7 cellular contexts compared by ENCODE assay signal in the genomic region with DNA sequence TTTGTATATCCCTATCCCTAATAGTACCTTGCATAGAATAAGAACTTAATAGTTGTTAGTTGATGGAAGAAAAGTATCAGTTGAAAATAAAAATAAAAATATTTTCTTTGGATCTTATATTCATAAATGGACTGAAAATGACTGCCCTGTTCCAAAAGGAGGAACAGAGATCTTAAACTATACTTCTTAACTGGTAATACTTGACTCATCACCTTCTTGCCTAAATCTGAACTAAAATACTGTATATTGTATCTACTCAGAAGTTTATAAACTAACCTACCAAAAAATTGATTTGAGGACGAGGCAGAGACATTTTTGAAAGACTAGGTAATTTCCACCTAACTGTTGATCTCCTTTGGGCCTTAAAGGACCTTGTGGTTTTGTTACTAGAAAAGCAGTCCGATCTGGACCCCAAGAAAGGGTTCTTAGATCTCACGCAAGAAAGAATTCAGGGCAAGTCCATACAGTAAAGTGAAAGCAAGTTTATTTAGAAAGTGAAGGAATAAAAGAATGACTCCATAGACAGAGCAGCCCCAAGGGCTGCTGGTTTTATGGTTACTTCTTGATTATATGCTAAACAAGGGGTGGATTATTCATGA.
DNase-seq lines count a peak whose midpoint lies in the region; ATAC-seq and TF ChIP-seq lines count a peak whose summit lies in the region.
"Not testable (repeated sequence)": the region's sequence is repeated elsewhere in the genome, so short reads cannot be mapped to it uniquely, and the experiment has no call there.

No MANE protein-coding gene starts in this region.

- not testable (repeated sequence) for H3K36me3 ChIP-seq in breast epithelium; muscle layer of duodenum (ENCODE audit: control insufficient read depth in 1 of 2, insufficient read depth in 2 of 2, low read length in 2 of 2); spleen

- not testable (repeated sequence) for H3K9me3 ChIP-seq in breast epithelium; muscle layer of duodenum (ENCODE audit: control insufficient read depth in 1 of 2, low read length in 2 of 2); spleen

- WGBS in spleen, 5 donors, result 72 to 86% (median 76%) methylated on average over 3 of the region's 3 CpGs

- H3K4me3 Mint-ChIP-seq in activated CD4-positive, alpha-beta T cell treated with anti-CD3 and anti-CD28 coated beads for 36 hours, result not testable (repeated sequence)

- not testable (repeated sequence) for H3K36me3 Mint-ChIP-seq in activated CD4-positive, alpha-beta T cell treated with anti-CD3 and anti-CD28 coated beads for 36 hours (ENCODE audit: low read depth)

- H3K27ac ChIP-seq in breast epithelium (peak overlapping the region; percentile 26 to 57), muscle layer of duodenum (ENCODE audit: low read length) (peak overlapping the region; percentile 51), spleen (peak overlapping the region in 6 of 8 donors; percentile 46 to 62 (median 54))

- not testable (repeated sequence) for H3K4me1 Mint-ChIP-seq in activated CD4-positive, alpha-beta T cell treated with anti-CD3 and anti-CD28 coated beads for 36 hours

- H3K27me3 Mint-ChIP-seq in activated CD4-positive, alpha-beta T cell treated with anti-CD3 and anti-CD28 coated beads for 36 hours, result not testable (repeated sequence)

- not testable (repeated sequence) for ATAC-seq in activated CD4-positive, alpha-beta T cell treated with anti-CD3 and anti-CD28 coated beads for 36 hours

- not testable (repeated sequence) for H3K9me3 Mint-ChIP-seq in activated CD4-positive, alpha-beta T cell treated with anti-CD3 and anti-CD28 coated beads for 36 hours (ENCODE audit: low read depth)

- DNase-seq in GM13976 (ENCODE audit: low spot score) (peak; percentile 3), MV-4-11 (lab: John Stamatoyannopoulos, UW) (peak; percentile 46), fibroblast of peridontal ligament (ENCODE audit: extremely low read depth) (peak; percentile 62)
- DNase-seq in activated CD4-positive, alpha-beta T cell treated with anti-CD3 and anti-CD28 coated beads for 36 hours; breast epithelium (ENCODE audit: low spot score in 2 of 2); spleen: not testable (repeated sequence)

- TF ChIP-seq CTCF in GM13976 (IDR thresholded peaks at IDR 0.05; ENCODE audit: borderline replicate concordance, control extremely low read depth, extremely low read depth, insufficient read depth, missing control alignments); breast epithelium (IDR thresholded peaks at IDR 0.05); spleen (IDR thresholded peaks at IDR 0.05 in 8 of 11, conservative IDR thresholded peaks at IDR 0.05 in 3 of 11): not testable (repeated sequence)

- H3K27ac Mint-ChIP-seq in activated CD4-positive, alpha-beta T cell treated with anti-CD3 and anti-CD28 coated beads for 36 hours, result peak overlapping the region; percentile 15

- H3K27me3 ChIP-seq in breast epithelium; muscle layer of duodenum (ENCODE audit: low read depth, low read length); spleen (replicated peaks in 1 of 7): not testable (repeated sequence)

- in situ Hi-C loops in GM13976 (cut with MboI; ENCODE audit: low sequenced_read_pairs, unreplicated experiment), result not testable (repeated sequence)

- TF ChIP-seq POLR2A in breast epithelium (IDR thresholded peaks at IDR 0.05); spleen (IDR thresholded peaks at IDR 0.05): not testable (repeated sequence)

- CTCF ChIA-PET in activated CD4-positive, alpha-beta T cell treated with anti-CD3 and anti-CD28 coated beads for 36 hours (lab: Charles Lee), result not testable (repeated sequence)

- H3K4me3 ChIP-seq in breast epithelium; muscle layer of duodenum (ENCODE audit: low read depth in 1 of 2, low read length in 2 of 2); spleen: not testable (repeated sequence)

- POLR2A ChIA-PET in activated CD4-positive, alpha-beta T cell treated with anti-CD3 and anti-CD28 coated beads for 36 hours (lab: Charles Lee), result not testable (repeated sequence)

- intact Hi-C loops in activated CD4-positive, alpha-beta T cell treated with anti-CD3 and anti-CD28 coated beads for 36 hours (cut with DNase I, micrococcal nuclease); breast epithelium (cut with DNase I; ENCODE audit: low total_unique reads); spleen (cut with DNase I; ENCODE audit: low total_unique reads): not testable (repeated sequence)

- not testable (repeated sequence) for H3K4me1 ChIP-seq in breast epithelium; muscle layer of duodenum (ENCODE audit: control insufficient read depth in 1 of 2, insufficient read depth in 2 of 2, low read length in 2 of 2)
- peaks cover 0 to 25% (median 10%) of the 10 kb centered on the region in 6 donors for H3K4me1 ChIP-seq in spleen
